ENCODE assay signal across 4 cellular contexts in the genomic region with DNA sequence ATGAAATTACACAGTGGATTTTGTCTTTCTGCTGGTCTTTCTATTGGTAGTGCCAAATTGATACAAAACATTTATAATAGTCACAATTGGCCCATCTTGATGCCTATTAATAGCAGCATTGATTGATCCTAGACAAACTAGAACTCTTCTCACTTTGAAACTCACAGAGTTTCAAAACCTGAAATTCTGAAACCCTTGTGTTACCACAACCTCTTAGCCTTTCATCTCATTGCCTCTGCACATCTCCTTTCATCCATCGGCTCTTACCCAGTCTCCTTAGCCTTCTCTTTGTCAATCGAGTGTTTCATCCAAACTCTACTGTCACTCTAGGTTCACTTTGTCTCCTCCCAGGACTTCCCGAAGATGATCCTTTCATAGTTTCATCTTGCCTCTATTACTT. TPM values are rescaled to one million over a fixed set of nuclear protein-coding genes. Genes with fewer than 3 reads are reported as not detected.
"Had no signal": no experiment of that assay in that cellular context is flagged by ENCODE, and none has a peak within 500 bp of the region (broad histone marks: within the 10 kb centered on the region; RNA-seq: fewer than 3 reads in every experiment).

No MANE protein-coding gene starts in this region.

- H3K4me3 ChIP-seq: GM12878 had no signal

- ATAC-seq: GM12878 had no signal

- DNase-seq: GDM1, GF-D8 had no signal

RNA-seq across cellular contexts. Expression of a gene that starts 22.1 kb away (rescaled TPM):
- total RNA-seq: G401, GM12878 had no signal
